ENCODE assay signal across 8 cellular contexts in the genomic region with DNA sequence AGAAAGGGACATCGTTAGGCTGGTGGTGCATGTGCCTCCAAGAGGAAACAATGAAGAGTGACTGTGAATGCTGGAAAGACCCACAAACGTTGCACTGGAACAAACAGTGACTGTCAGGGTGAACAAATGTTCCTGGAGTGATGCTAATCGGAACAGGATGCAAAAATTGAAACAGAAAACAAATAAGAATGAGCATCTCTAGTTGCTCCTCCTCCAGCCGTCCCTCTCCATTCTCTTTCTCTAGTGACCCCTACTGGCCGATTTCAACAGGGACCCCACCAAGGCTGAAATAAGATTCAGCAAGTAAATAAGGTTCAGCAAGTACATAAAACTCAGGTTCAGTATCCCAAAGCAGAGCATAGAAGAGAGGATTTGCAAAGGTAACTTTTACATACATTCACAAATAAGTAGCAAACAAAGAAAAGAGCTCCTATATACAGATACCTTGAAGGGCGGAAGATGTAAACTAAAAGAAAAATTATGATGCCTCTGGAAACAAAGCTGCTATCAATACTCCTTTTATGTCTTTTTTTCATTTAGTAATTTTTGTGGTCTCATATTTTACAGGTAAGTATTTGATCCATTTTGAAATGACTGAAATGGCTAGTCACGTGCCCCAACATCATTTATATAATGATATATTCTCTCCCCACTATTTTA.
DNase-seq lines count a peak whose midpoint lies in the region; ATAC-seq and TF ChIP-seq lines count a peak whose summit lies in the region.

No MANE protein-coding gene starts in this region.

- H4K20me1 ChIP-seq in fibroblast of lung (ENCODE audit: control insufficient read depth, extremely low read depth, insufficient read depth, low read length): no peaks in the 10 kb centered on the region

- H3K27ac ChIP-seq in SJCRH30 (no peak overlapping the region), fibroblast of lung (ENCODE audit: insufficient read depth, low read length) (no peak overlapping the region)

- H3K4me3 ChIP-seq in SJCRH30: no peak overlapping the region
- no peak overlapping the region for H3K4me3 ChIP-seq in fibroblast of lung (replicated peaks in 1 of 4; ENCODE audit: control extremely low read depth in 1 of 4, insufficient read depth in 1 of 4, low read depth in 3 of 4, low read length in 4 of 4)

- peak; percentile 46 for ATAC-seq in HG03039 (IDR thresholded peaks at IDR 0.05; ENCODE audit: unreplicated experiment)

- H3K9me3 ChIP-seq in SJCRH30 (replicated peaks) (no peaks in the 10 kb centered on the region), fibroblast of lung (ENCODE audit: control insufficient read depth, insufficient read depth, low read depth, low read length) (no peaks in the 10 kb centered on the region)

- H3K79me2 ChIP-seq in fibroblast of lung (ENCODE audit: control insufficient read depth, insufficient read depth, low read length): no peaks in the 10 kb centered on the region

- H3K4me1 ChIP-seq in SJCRH30: peaks cover 16% of the 10 kb centered on the region
- H3K4me1 ChIP-seq in fibroblast of lung (ENCODE audit: control insufficient read depth, extremely low read depth, insufficient read depth, low read length): no peaks in the 10 kb centered on the region

- peak; percentile 63 for TF ChIP-seq CTCF in fibroblast of lung (conservative IDR thresholded peaks at IDR 0.05 in 1 of 2, IDR thresholded peaks at IDR 0.05 in 1 of 2; ENCODE audit: low read depth in 1 of 2, low read length in 2 of 2)

- no peak overlapping the region for H2AFZ ChIP-seq in fibroblast of lung (ENCODE audit: low read length)

- H3K27me3 ChIP-seq in SJCRH30 (no peaks in the 10 kb centered on the region), fibroblast of lung (ENCODE audit: control insufficient read depth, insufficient read depth, low read length) (no peaks in the 10 kb centered on the region)

- DNase-seq in NK-92 treated with Interleukin-12 subunit alpha and Interleukin-12 subunit beta, amount 100 ng/mL, for 24 hours (lab: John Stamatoyannopoulos, UW): peak; percentile 1
- DNase-seq in NK-92 (lab: John Stamatoyannopoulos, UW; ENCODE audit: unreplicated experiment) (no peak), SJCRH30 (peak; percentile 37 to 61), fibroblast of lung (ENCODE audit: low read depth in 2 of 2) (peak in 1 of 2 donors; percentile 40), retina (peak; percentile 29), OCI-M2 (lab: John Stamatoyannopoulos, UW; ENCODE audit: unreplicated experiment) (no peak), NCI-H1092 treated with DMSO at 0.1 percent for 48 hours (lab: John Stamatoyannopoulos, UW) (no peak)

- H3K36me3 ChIP-seq in SJCRH30: no peaks in the 10 kb centered on the region
- H3K36me3 ChIP-seq in fibroblast of lung (ENCODE audit: control insufficient read depth, insufficient read depth, low read length): no peaks in the 10 kb centered on the region

- H3K9ac ChIP-seq in fibroblast of lung (ENCODE audit: insufficient read depth, low read length): no peak overlapping the region

- no peak overlapping the region for H3K4me2 ChIP-seq in fibroblast of lung (ENCODE audit: extremely low read depth, insufficient read depth, low read length)

Comparison
In these comparisons a context has a peak if more than half of its experiments do, and no peak if none do; other contexts are left out.
1. DNase-seq: peak in NK-92 treated with Interleukin-12 subunit alpha and Interleukin-12 subunit beta, amount 100 ng/mL, for 24 hours (single experiment), SJCRH30 (2 of 2) and retina (single experiment); none in NK-92 (single experiment), OCI-M2 (single experiment) and NCI-H1092 treated with DMSO at 0.1 percent for 48 hours (single experiment).